Comparison of ENCODE assay signal across 23 cellular contexts in the genomic region with DNA sequence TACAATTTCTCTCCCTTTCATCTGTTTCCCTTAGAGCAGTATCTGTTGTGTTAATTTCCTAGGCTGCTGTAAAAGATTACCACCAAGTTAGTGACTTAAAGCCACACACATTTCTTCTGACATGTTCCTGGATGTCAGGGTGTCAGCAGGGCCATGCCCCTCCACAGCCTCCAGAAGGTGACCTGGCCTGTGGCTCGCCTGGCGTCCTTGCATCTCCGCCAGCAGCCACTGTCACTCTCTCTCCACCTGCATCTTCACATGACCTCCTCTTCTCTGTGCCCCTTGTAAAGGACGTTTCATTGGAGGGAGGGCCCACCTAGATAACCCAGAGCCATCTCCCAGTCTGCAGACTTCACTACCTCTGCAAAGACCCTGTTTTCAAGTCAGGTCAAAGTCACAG.
"Had no signal": no experiment of that assay in that cellular context is flagged by ENCODE, and none has a peak within 500 bp of the region (broad histone marks: within the 10 kb centered on the region; RNA-seq: fewer than 3 reads in every experiment).

No MANE protein-coding gene starts in this region.

- H3K4me3 Mint-ChIP-seq: immature natural killer cell; natural killer cell; stimulated activated effector memory CD8-positive, alpha-beta T cell treated with anti-CD3 and anti-CD28 coated beads, Interleukin-12 subunit alpha, Interleukin-12 subunit beta, amount 100 ng/mL, for 72 hours; stimulated activated naive CD8-positive, alpha-beta T cell treated with anti-CD3 and anti-CD28 coated beads, Interleukin-15, Interleukin-2, amounts not matched to agents 100 ng/mL and 50 ng/mL, for 24 hours; type B pancreatic cell had no signal

- H3K4me1 Mint-ChIP-seq: immature natural killer cell, natural killer cell had no signal

- ATAC-seq: heart left ventricle; lower lobe of right lung; natural killer cell; pancreas; right cardiac atrium; sciatic nerve; stimulated activated effector memory CD8-positive, alpha-beta T cell treated with anti-CD3 and anti-CD28 coated beads, Interleukin-12 subunit alpha, Interleukin-12 subunit beta, amount 100 ng/mL, for 72 hours had no signal

- H3K36me3 Mint-ChIP-seq: immature natural killer cell; natural killer cell; stimulated activated effector memory CD8-positive, alpha-beta T cell treated with anti-CD3 and anti-CD28 coated beads, Interleukin-12 subunit alpha, Interleukin-12 subunit beta, amount 100 ng/mL, for 72 hours; type B pancreatic cell had no signal

- DNase-seq: hypothalamus; immature natural killer cell; islet precursor cell; lower lobe of right lung; mammary epithelial cell; mesenchymal stem cell; natural killer cell; pancreas; retina; right cardiac atrium; stimulated activated CD4-positive, alpha-beta T cell treated with anti-CD3 and anti-CD28 coated beads, Interleukin-4, amount 100 ng/mL, for 24 hours; stimulated activated naive CD4-positive, alpha-beta T cell; tibial artery had no signal

- H3K27ac ChIP-seq: heart left ventricle, lower lobe of right lung, pancreas, prostate gland, skin epidermis, suprapubic skin, thoracic aorta, tibial artery, vagina had no signal

- H3K27me3 Mint-ChIP-seq: stimulated activated naive CD8-positive, alpha-beta T cell treated with anti-CD3 and anti-CD28 coated beads, Interleukin-15, Interleukin-2, amounts not matched to agents 100 ng/mL and 50 ng/mL, for 24 hours; type B pancreatic cell had no signal

- H3K27me3 ChIP-seq: pancreas, suprapubic skin, tibial artery, vagina had no signal

- H3K9me3 Mint-ChIP-seq: immature natural killer cell; natural killer cell; stimulated activated effector memory CD8-positive, alpha-beta T cell treated with anti-CD3 and anti-CD28 coated beads, Interleukin-12 subunit alpha, Interleukin-12 subunit beta, amount 100 ng/mL, for 72 hours; stimulated activated naive CD8-positive, alpha-beta T cell treated with anti-CD3 and anti-CD28 coated beads, Interleukin-15, Interleukin-2, amounts not matched to agents 100 ng/mL and 50 ng/mL, for 24 hours; type B pancreatic cell had no signal

- H3K9me3 ChIP-seq: heart left ventricle, lower lobe of right lung, pancreas, prostate gland, suprapubic skin, thoracic aorta, tibial artery, vagina had no signal

- H3K4me3 ChIP-seq: heart left ventricle, lower lobe of right lung, pancreas, prostate gland, skin epidermis, suprapubic skin, thoracic aorta, tibial artery, vagina had no signal

- H3K27ac Mint-ChIP-seq: immature natural killer cell; natural killer cell; stimulated activated effector memory CD8-positive, alpha-beta T cell treated with anti-CD3 and anti-CD28 coated beads, Interleukin-12 subunit alpha, Interleukin-12 subunit beta, amount 100 ng/mL, for 72 hours; stimulated activated naive CD8-positive, alpha-beta T cell treated with anti-CD3 and anti-CD28 coated beads, Interleukin-15, Interleukin-2, amounts not matched to agents 100 ng/mL and 50 ng/mL, for 24 hours; type B pancreatic cell had no signal

- H3K4me1 ChIP-seq: heart left ventricle, lower lobe of right lung, pancreas, prostate gland, tibial artery, vagina had no signal

- H3K36me3 ChIP-seq: heart left ventricle, lower lobe of right lung, pancreas, prostate gland, suprapubic skin, thoracic aorta, tibial artery, vagina had no signal
